ENCODE assay signal across 1 cellular context in genomic region chr4:141215030-141215429, GRCh38.
TF ChIP-seq lines count a peak whose summit lies in the region.

No MANE protein-coding gene starts in this region.

TF ChIP-seq in K562, 482 proteins besides CTCF, POLR2A, EP300 and RAD21 (continued from another document):
- no peak for TF ChIP-seq PATZ1 (CRISPR knock-in tag; IDR thresholded peaks at IDR 0.05; ENCODE audit: borderline replicate concordance)
